8 cellular contexts compared by ENCODE assay signal in genomic region chr14:105087308-105087962, GRCh38. TPM values are rescaled to one million over a fixed set of nuclear protein-coding genes. Genes with fewer than 3 reads are reported as not detected.
DNase-seq lines count a peak whose midpoint lies in the region; TF ChIP-seq lines count a peak whose summit lies in the region.

No MANE protein-coding gene starts in this region.

- H3K4me2 ChIP-seq in skeletal muscle satellite cell (ENCODE audit: low read length): peak overlapping the region; percentile 99

- DNase-seq in NCI-H2107 (lab: John Stamatoyannopoulos, UW) (peak; percentile 66), NCI-H2107 treated with DMSO at 0.1 percent for 48 hours (lab: John Stamatoyannopoulos, UW; ENCODE audit: unreplicated experiment) (no peak), HuH-7 (ENCODE audit: low spot score) (peak; percentile 70), ascending aorta (ENCODE audit: low spot score in 2 of 2) (peak in 1 of 2 donors; percentile 71), AML-193 (lab: John Stamatoyannopoulos, UW) (no peak), pons (ENCODE audit: low spot score) (no peak)

- H3K4me3 ChIP-seq in ascending aorta (peak overlapping the region; percentile 53 to 85), iPS-15b (ENCODE audit: low read depth, low read length) (peak overlapping the region; percentile 62), skeletal muscle satellite cell (ENCODE audit: low read length) (peak overlapping the region; percentile 84)

- H3K4me1 ChIP-seq in ascending aorta (peaks cover 17 to 33% of the 10 kb centered on the region in 2 donors), iPS-15b (ENCODE audit: control insufficient read depth, insufficient read depth, low read length) (no peaks in the 10 kb centered on the region), skeletal muscle satellite cell (ENCODE audit: control insufficient read depth, insufficient read depth, low read length) (peaks cover 52% of the 10 kb centered on the region)

- H3K9ac ChIP-seq in iPS-15b (ENCODE audit: low read depth, low read length): no peak overlapping the region
- peak overlapping the region; percentile 65 for H3K9ac ChIP-seq in skeletal muscle satellite cell (ENCODE audit: low read depth, low read length)

- no peaks in the 10 kb centered on the region for H3K36me3 ChIP-seq in ascending aorta
- no peaks in the 10 kb centered on the region for H3K36me3 ChIP-seq in iPS-15b (ENCODE audit: control insufficient read depth, insufficient read depth, low read length)
- no peaks in the 10 kb centered on the region for H3K36me3 ChIP-seq in skeletal muscle satellite cell (ENCODE audit: insufficient read depth, low read length)

- H3K27ac ChIP-seq in ascending aorta: peak overlapping the region; percentile 70 to 77

- TF ChIP-seq CTCF in ascending aorta (IDR thresholded peaks at IDR 0.05): no peak

- intact Hi-C loops in ascending aorta (cut with DNase I): no loop called here

- H3K9me3 ChIP-seq in ascending aorta (no peaks in the 10 kb centered on the region), iPS-15b (ENCODE audit: control insufficient read depth, insufficient read depth, low read length) (no peaks in the 10 kb centered on the region), skeletal muscle satellite cell (replicated peaks; ENCODE audit: low read length) (no peaks in the 10 kb centered on the region)

- H3K27me3 ChIP-seq in ascending aorta (no peaks in the 10 kb centered on the region), iPS-15b (ENCODE audit: control insufficient read depth, insufficient read depth, low read length) (peaks cover 17% of the 10 kb centered on the region), skeletal muscle satellite cell (ENCODE audit: control insufficient read depth, insufficient read depth, low read length) (peaks cover 14% of the 10 kb centered on the region)

RNA-seq across cellular contexts. Expression of gene GPR132, which starts 22.2 kb away (rescaled TPM):
- not detected for total RNA-seq in ascending aorta
- under 0.01 TPM in 1 of 2 replicates, not detected in the other for total RNA-seq in skeletal muscle satellite cell (2012; rRNA removed)

Comparison
In these comparisons a context has a peak if more than half of its experiments do, and no peak if none do; other contexts are left out.
1. DNase-seq: peak in NCI-H2107 (single experiment) and HuH-7 (single experiment); none in NCI-H2107 treated with DMSO at 0.1 percent for 48 hours (single experiment), AML-193 (0 of 2) and pons (single experiment).
2. Peak in every context shown above with its lines, with median percentiles within 50 percentile points of each other: H3K4me3 ChIP-seq.